Comparison of ENCODE assay signal across 22 cellular contexts in genomic region chr12:3489057-3489456, GRCh38. TPM values are rescaled to one million over a fixed set of nuclear protein-coding genes. Genes with fewer than 3 reads are reported as not detected.
DNase-seq lines count a peak whose midpoint lies in the region; ATAC-seq and TF ChIP-seq lines count a peak whose summit lies in the region.
"Had no signal": no experiment of that assay in that cellular context is flagged by ENCODE, and none has a peak within 500 bp of the region (broad histone marks: within the 10 kb centered on the region; RNA-seq: fewer than 3 reads in every experiment).

No MANE protein-coding gene starts in this region.

- H3K9me3 ChIP-seq in MG63: no peaks in the 10 kb centered on the region
- H3K9me3 ChIP-seq: Caco-2, spleen had no signal

- DNase-seq in AG20443 (ENCODE audit: low spot score) (peak; percentile 32), MG63 (peak; percentile 15), epithelial cell of esophagus (ENCODE audit: low read depth) (peak; percentile 97), nephron progenitor cell (no peak), DMS53 treated with DMSO at 0.1 percent for 48 hours (lab: John Stamatoyannopoulos, UW; ENCODE audit: unreplicated experiment) (no peak), NCI-H2227 treated with DMSO at 0.1 percent for 48 hours (lab: John Stamatoyannopoulos, UW) (no peak)
- no peak for DNase-seq in naive thymus-derived CD8-positive, alpha-beta T cell
- DNase-seq in activated effector memory CD4-positive, alpha-beta T cell treated with anti-CD3 and anti-CD28 coated beads, Interleukin-2, amount 50 U/mL, for 16 hours: no peak
- DNase-seq: activated CD4-positive, CD25-positive, alpha-beta regulatory T cell treated with anti-CD3 and anti-CD28 coated beads, Interleukin-2, amount 50 U/mL, for 72 hours; activated CD8-positive, alpha-beta memory T cell treated with anti-CD3 and anti-CD28 coated beads, Interleukin-2, amount 50 U/mL, for 4 hours; activated naive CD4-positive, alpha-beta T cell treated with Interleukin-2 at 50 U/mL for 16 hours; central memory CD4-positive, alpha-beta T cell; HCEC 1CT; MM.1S; NCI-H2029; NK-92 treated with Interleukin-12 subunit alpha and Interleukin-12 subunit beta, amount 100 ng/mL, for 24 hours; spleen had no signal

- peaks cover 39% of the 10 kb centered on the region for H3K4me1 Mint-ChIP-seq in nephron progenitor cell
- peaks cover 0 to 20% (median 8%) of the 10 kb centered on the region in 4 donors for H3K4me1 Mint-ChIP-seq in naive thymus-derived CD8-positive, alpha-beta T cell

- H3K27ac Mint-ChIP-seq in nephron progenitor cell: no peak overlapping the region
- peak overlapping the region in 1 of 10 donors; percentile 31 for H3K27ac Mint-ChIP-seq in naive thymus-derived CD8-positive, alpha-beta T cell
- H3K27ac Mint-ChIP-seq: stimulated activated naive CD8-positive, alpha-beta T cell treated with anti-CD3 and anti-CD28 coated beads, Interleukin-15, Interleukin-2, amounts not matched to agents 100 ng/mL and 50 ng/mL, for 24 hours had no signal

- H3K4me3 Mint-ChIP-seq in nephron progenitor cell: peak overlapping the region; percentile 45
- H3K4me3 Mint-ChIP-seq in naive thymus-derived CD8-positive, alpha-beta T cell: peak overlapping the region in 1 of 10 donors; percentile 42
- H3K4me3 Mint-ChIP-seq: stimulated activated naive CD8-positive, alpha-beta T cell treated with anti-CD3 and anti-CD28 coated beads, Interleukin-15, Interleukin-2, amounts not matched to agents 100 ng/mL and 50 ng/mL, for 24 hours had no signal

- H3K4me3 ChIP-seq in MG63 (no peak overlapping the region), epithelial cell of esophagus (ENCODE audit: low read length) (no peak overlapping the region)
- H3K4me3 ChIP-seq: spleen had no signal

- ATAC-seq in naive thymus-derived CD8-positive, alpha-beta T cell: no peak
- ATAC-seq: Right ventricle myocardium inferior had no signal

- peaks cover 39% of the 10 kb centered on the region for H3K27me3 Mint-ChIP-seq in nephron progenitor cell (ENCODE audit: low read depth, poor library complexity)
- H3K27me3 Mint-ChIP-seq in naive thymus-derived CD8-positive, alpha-beta T cell: peaks cover 26 to 67% (median 47%) of the 10 kb centered on the region in 5 donors

- no peaks in the 10 kb centered on the region for H3K36me3 ChIP-seq in MG63
- H3K36me3 ChIP-seq: spleen had no signal

- TF ChIP-seq CTCF in epithelial cell of esophagus (IDR thresholded peaks at IDR 0.05; ENCODE audit: insufficient read depth, low read depth, low read length, missing control alignments): no peak
- no peak for TF ChIP-seq CTCF in nephron progenitor cell (IDR thresholded peaks at IDR 0.05)

- POLR2A ChIA-PET in naive thymus-derived CD8-positive, alpha-beta T cell (lab: Charles Lee): no interaction called here

- no peaks in the 10 kb centered on the region for H3K9me3 Mint-ChIP-seq in nephron progenitor cell
- peaks cover 0 to 9% (median 3%) of the 10 kb centered on the region in 9 donors for H3K9me3 Mint-ChIP-seq in naive thymus-derived CD8-positive, alpha-beta T cell
- H3K9me3 Mint-ChIP-seq: stimulated activated naive CD8-positive, alpha-beta T cell treated with anti-CD3 and anti-CD28 coated beads, Interleukin-15, Interleukin-2, amounts not matched to agents 100 ng/mL and 50 ng/mL, for 24 hours had no signal

- peaks cover 55% of the 10 kb centered on the region for H3K27me3 ChIP-seq in MG63

- H3K36me3 Mint-ChIP-seq in nephron progenitor cell (ENCODE audit: low read depth): no peaks in the 10 kb centered on the region
- peaks cover 0 to 7% (median 7%) of the 10 kb centered on the region in 3 donors for H3K36me3 Mint-ChIP-seq in naive thymus-derived CD8-positive, alpha-beta T cell

RNA-seq across cellular contexts. Expression of gene PRMT8, which starts 1.9 kb away (rescaled TPM):
- total RNA-seq in MG63 (2014; rRNA removed; shearing (Covaris generic); ENCODE audit: low replicate concordance): not detected in 2 replicates
- not detected for total RNA-seq in naive thymus-derived CD8-positive, alpha-beta T cell
- polyA plus RNA-seq in naive thymus-derived CD8-positive, alpha-beta T cell: not detected
- total RNA-seq: Caco-2; mononuclear cell; Right ventricle myocardium inferior; spleen; T-helper 1 cell treated with Interleukin-12 subunit alpha and Interleukin-12 subunit beta and Interleukin-4 antibody, amounts not matched to agents 30 ng/mL and 1 ng/mL, for 36 hours had no signal
- polyA plus RNA-seq: spleen had no signal

Comparison
In these comparisons a context has a peak if more than half of its experiments do, and no peak if none do; other contexts are left out.
1. DNase-seq: peak in AG20443 (single experiment), MG63 (single experiment) and epithelial cell of esophagus (single experiment); none in nephron progenitor cell (single experiment), naive thymus-derived CD8-positive, alpha-beta T cell (0 of 10), DMS53 treated with DMSO at 0.1 percent for 48 hours (single experiment), NCI-H2227 treated with DMSO at 0.1 percent for 48 hours (single experiment) and activated effector memory CD4-positive, alpha-beta T cell treated with anti-CD3 and anti-CD28 coated beads, Interleukin-2, amount 50 U/mL, for 16 hours (single experiment).